9 cellular contexts compared by ENCODE assay signal in the genomic region with DNA sequence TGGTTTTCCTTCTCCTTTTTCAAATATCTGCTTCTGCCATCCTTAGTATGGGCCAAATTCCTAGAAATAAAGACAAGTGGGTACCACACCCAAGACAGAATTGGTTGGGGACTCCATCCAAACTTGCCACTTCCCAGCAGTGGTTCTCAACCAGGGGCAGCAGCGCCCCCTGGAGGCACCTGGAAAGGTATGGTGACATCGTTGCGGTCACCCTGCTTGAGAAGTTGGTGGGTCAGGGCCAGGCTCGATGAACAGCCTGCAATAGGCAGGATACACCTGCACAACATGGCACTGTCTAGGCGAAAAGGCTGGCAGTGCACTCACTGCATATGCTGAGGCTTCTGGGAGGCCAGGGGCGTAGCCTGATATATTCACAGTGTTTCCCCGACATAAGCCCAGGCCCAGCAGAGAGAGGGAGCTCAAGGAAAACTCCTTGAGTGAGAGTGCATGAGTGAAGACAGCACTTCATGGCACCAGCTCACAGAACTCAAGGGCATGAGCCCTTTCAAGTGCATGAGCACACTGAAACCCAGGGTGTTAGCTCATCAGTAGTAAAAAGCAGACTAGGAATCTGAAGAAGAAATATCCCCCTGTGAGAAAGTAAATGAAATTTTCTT. TPM values are rescaled to one million over a fixed set of nuclear protein-coding genes. Genes with fewer than 3 reads are reported as not detected.
DNase-seq lines count a peak whose midpoint lies in the region; ATAC-seq, FAIRE-seq and TF ChIP-seq lines count a peak whose summit lies in the region.
"Had no signal": no experiment of that assay in that cellular context is flagged by ENCODE, and none has a peak within 500 bp of the region (broad histone marks: within the 10 kb centered on the region; RNA-seq: fewer than 3 reads in every experiment).

No MANE protein-coding gene starts in this region.

- H3K79me1 ChIP-seq in H1 (ENCODE audit: low read depth, low read length) = no peaks in the 10 kb centered on the region

- H4K20me1 ChIP-seq in GM23338 (replicated peaks; ENCODE audit: insufficient read depth) = no peaks in the 10 kb centered on the region
- H4K20me1 ChIP-seq in H1 (replicated peaks in 1 of 2; ENCODE audit: control insufficient read depth in 1 of 2, insufficient read depth in 2 of 2, low read length in 2 of 2) = peaks cover 0 to 2% of the 10 kb centered on the region in 2 experiments

- DNase-seq in CD1c-positive myeloid dendritic cell (ENCODE audit: extremely low spot score) (peak; percentile 25), GM23338 (ENCODE audit: low spot score) (peak; percentile 91), RWPE2 (ENCODE audit: low spot score) (no peak), H1 (ENCODE audit: low read depth in 1 of 2, low spot score in 2 of 2) (peak in 1 of 2 experiments; percentile 88), NOMO-1 treated with DMSO at 0.1 percent for 48 hours (lab: John Stamatoyannopoulos, UW; ENCODE audit: unreplicated experiment) (no peak), NOMO-1 treated with dmso at 0.1 percent for 144 hours (lab: John Stamatoyannopoulos, UW; ENCODE audit: unreplicated experiment) (no peak)

- H2BK5ac ChIP-seq in H1 (ENCODE audit: low read depth, low read length) = no peak overlapping the region

- H3K27ac ChIP-seq in GM23338 (ENCODE audit: low read depth) (no peak overlapping the region), RWPE2 (ENCODE audit: poor library complexity, severe bottlenecking) (no peak overlapping the region), H1 (ENCODE audit: low read depth, low read length) (no peak overlapping the region)

- no peak for TF ChIP-seq POLR2A in H1 (IDR thresholded peaks at IDR 0.05; ENCODE audit: control extremely low read depth in 1 of 2, low read depth in 2 of 2, low read length in 2 of 2)

- H3K4me1 ChIP-seq in GM23338 (ENCODE audit: insufficient read depth) (0 out of 2 replicates have a peak, but pooled peaks cover 6% of the 10 kb centered on the region), RWPE2 (ENCODE audit: insufficient read depth, poor library complexity, severe bottlenecking) (no peaks in the 10 kb centered on the region), H1 (replicated peaks in 1 of 4; ENCODE audit: control insufficient read depth in 3 of 4, insufficient read depth in 4 of 4, low read length in 3 of 4) (no peaks in the 10 kb centered on the region)

- H3K4me3 ChIP-seq in GM23338 (no peak overlapping the region), RWPE2 (ENCODE audit: severe bottlenecking) (no peak overlapping the region), H1 (ENCODE audit: extremely low read depth in 1 of 4, insufficient read depth in 2 of 4, low read depth in 3 of 4, low read length in 4 of 4) (no peak overlapping the region)
- H3K4me3 ChIP-seq: lung had no signal

- H3K56ac ChIP-seq in H1 (replicated peaks; ENCODE audit: insufficient read length, low read depth, low read length) = no peak overlapping the region

- H3K36me3 ChIP-seq in GM23338 (ENCODE audit: insufficient read depth) (no peaks in the 10 kb centered on the region), RWPE2 (ENCODE audit: low read depth) (no peaks in the 10 kb centered on the region), H1 (ENCODE audit: control insufficient read depth in 2 of 4, insufficient read depth in 4 of 4, low read length in 3 of 4) (no peaks in the 10 kb centered on the region)

- no peak overlapping the region for H3K18ac ChIP-seq in H1 (ENCODE audit: extremely low read depth, low read length)

- H3K4me1 Mint-ChIP-seq in GM23338 = no peaks in the 10 kb centered on the region; the same call in 2 of the 3 replicates
- H3K4me1 Mint-ChIP-seq in nephron = no peaks in the 10 kb centered on the region

- POLR2A ChIA-PET in H1 (lab: Charles Lee; ENCODE audit: partially characterized antibody) = interaction anchor here (0.7 kb wide), 1 partner anchor 15 kb away, joined by 3 read pairs; no protein-coding TSS in a partner anchor

- CTCF ChIA-PET in H1 (lab: Charles Lee; ENCODE audit: partially characterized antibody) = interaction anchor here (0.6 to 5.7 kb wide), 22 partner anchors 10 to 422 kb away, joined by 3 to 84 read pairs (median 4); no protein-coding TSS in a partner anchor

- H3K4me3 Mint-ChIP-seq in GM23338 (no peak overlapping the region), nephron (no peak overlapping the region)

- no peak overlapping the region for H2AK5ac ChIP-seq in H1 (ENCODE audit: low read depth, low read length)

- H3K9ac ChIP-seq in H1 (replicated peaks in 1 of 4; ENCODE audit: extremely low read depth in 1 of 4, low read depth in 3 of 4, low read length in 3 of 4) = no peak overlapping the region

- H3K27me3 ChIP-seq in GM23338 (ENCODE audit: insufficient read depth) (no peaks in the 10 kb centered on the region), RWPE2 (ENCODE audit: insufficient read depth, poor library complexity, severe bottlenecking) (no peaks in the 10 kb centered on the region), H1 (replicated peaks in 1 of 4; ENCODE audit: control insufficient read depth in 3 of 4, extremely low read depth in 1 of 4, insufficient read depth in 3 of 4, low read length in 3 of 4) (no peaks in the 10 kb centered on the region)

- H3K14ac ChIP-seq in H1 (ENCODE audit: insufficient read length) = no peak overlapping the region

- H3K79me2 ChIP-seq in GM23338 (replicated peaks; ENCODE audit: insufficient read depth) (no peaks in the 10 kb centered on the region), H1 (ENCODE audit: control insufficient read depth in 1 of 2, insufficient read depth in 2 of 2, low read length in 2 of 2) (no peaks in the 10 kb centered on the region)

- no peak overlapping the region for H3K4ac ChIP-seq in H1 (replicated peaks; ENCODE audit: insufficient read length, low read depth, low read length)

- ATAC-seq in GM23338 (peak; percentile 99), RWPE2 (ENCODE audit: low read depth) (no peak), GM18873 (IDR thresholded peaks at IDR 0.05; ENCODE audit: low FRiP score, unreplicated experiment) (no peak)

- FAIRE-seq in H1 (lab: Jason Lieb, UNC) = no peak

- no peak overlapping the region for H2BK120ac ChIP-seq in H1 (replicated peaks; ENCODE audit: low read depth, low read length)

- H3K9me3 Mint-ChIP-seq in GM23338 (no peaks in the 10 kb centered on the region), nephron (peaks cover 3% of the 10 kb centered on the region)

- no peaks in the 10 kb centered on the region for H3F3A ChIP-seq in GM23338 (replicated peaks; ENCODE audit: low read depth)

- H2BK15ac ChIP-seq in H1 (ENCODE audit: low read length) = no peak overlapping the region

- TF ChIP-seq RAD21 in H1 (IDR thresholded peaks at IDR 0.05 in 1 of 2, conservative IDR thresholded peaks at IDR 0.05 in 1 of 2; ENCODE audit: low read depth in 2 of 2, low read length in 2 of 2) = peak; percentile 87 to 92

- no peak for TF ChIP-seq EP300 in H1 (IDR thresholded peaks at IDR 0.05; ENCODE audit: borderline replicate concordance in 1 of 2, low read depth in 2 of 2, low read length in 2 of 2)

- H3K27me3 Mint-ChIP-seq in GM23338 (ENCODE audit: insufficient read depth, low read depth, poor library complexity) (peaks cover 3% of the 10 kb centered on the region), nephron (ENCODE audit: low read depth) (no peaks in the 10 kb centered on the region)

- no peaks in the 10 kb centered on the region; the same call in 1 of the 2 replicates for H3K9me2 ChIP-seq in GM23338 (ENCODE audit: insufficient read depth)

- H3K9me3 ChIP-seq in RWPE2 (ENCODE audit: severe bottlenecking) (no peaks in the 10 kb centered on the region), H1 (ENCODE audit: insufficient read depth in 2 of 2, low read depth in 1 of 2, low read length in 1 of 2) (no peaks in the 10 kb centered on the region)

- H2AFZ ChIP-seq in GM23338 (peak overlapping the region; percentile 60; the same call in 1 of the 2 replicates), H1 (ENCODE audit: low read length) (no peak overlapping the region)

- no peak overlapping the region for H4K5ac ChIP-seq in H1 (ENCODE audit: insufficient read length, low read depth, low read length)

- no peak overlapping the region for H2BK12ac ChIP-seq in H1 (ENCODE audit: low read depth, low read length)

- no peak overlapping the region for H3K23ac ChIP-seq in H1 (ENCODE audit: insufficient read length)

- no peak overlapping the region for H3K27ac Mint-ChIP-seq in GM23338
- H3K27ac Mint-ChIP-seq in nephron = no peak overlapping the region

- no peak overlapping the region for H4K8ac ChIP-seq in H1 (ENCODE audit: extremely low read depth, insufficient read depth, low read length)

- TF ChIP-seq CTCF in GM23338 (conservative IDR thresholded peaks at IDR 0.05; ENCODE audit: low read depth in 2 of 2) (peak; percentile 95 to 96), RWPE2 (IDR thresholded peaks at IDR 0.05; ENCODE audit: poor library complexity, severe bottlenecking) (peak; percentile 21), H1 (IDR thresholded peaks at IDR 0.05; ENCODE audit: control extremely low read depth in 1 of 3, insufficient read depth in 1 of 3, low read depth in 1 of 3, low read length in 3 of 3) (peak; percentile 87 to 98 (median 90)), nephron (IDR thresholded peaks at IDR 0.05; ENCODE audit: unreplicated experiment in 3 of 3) (peak; percentile 27 to 37 (median 29))

- H2BK20ac ChIP-seq in H1 (ENCODE audit: low read length) = no peak overlapping the region

- H3K23me2 ChIP-seq in H1 (ENCODE audit: low read depth, low read length) = no peaks in the 10 kb centered on the region

- no peak overlapping the region for H4K91ac ChIP-seq in H1 (replicated peaks; ENCODE audit: insufficient read length, low read length)

- H3K4me2 ChIP-seq in GM23338 = no peak overlapping the region
- peak overlapping the region in 1 of 2 experiments; percentile 40; a peak in 2 of 4 replicates for H3K4me2 ChIP-seq in H1 (ENCODE audit: insufficient read depth in 1 of 2, low read depth in 2 of 2, low read length in 2 of 2)

- 28% methylated on average over 7 of the region's 7 CpGs; no CpG with 5 or more reads in 1 of the 2 experiments for WGBS in H1 (ENCODE audit: extremely low coverage in 1 of 2, insufficient coverage in 1 of 2, insufficient read length in 1 of 2, insufficient replicate concordance in 2 of 2, low coverage in 1 of 2, low lambda C conversion rate in 2 of 2, missing lambda C conversion rate in 1 of 2), 2 experiments

- H3K36me3 Mint-ChIP-seq in GM23338 (ENCODE audit: low read depth) (no peaks in the 10 kb centered on the region; the same call in 2 of the 3 replicates), nephron (ENCODE audit: low read depth) (no peaks in the 10 kb centered on the region)

RNA-seq across cellular contexts. Expression of a gene that starts 57.7 kb away (rescaled TPM):
- 35.7 and 63.3 TPM in 2 replicates for total RNA-seq in GM23338 (2014; rRNA removed; shearing (Covaris generic))
- 211 and 241 TPM in 2 replicates for polyA plus RNA-seq in GM23338 (2016; fragmentation: Nextera tagmentation; extraction: Ambion mirVana)
- total RNA-seq in H1 (2021; fragmentation: NEBNext Ultra II Directional; extraction: Animal tissue kit (Norgen Biotek cat#: 25700)) = 66.6 and 69.3 TPM in 2 replicates
- 98.1 and 116 TPM in 2 replicates for polyA plus RNA-seq in H1 (2011; rRNA removed)
- polyA plus RNA-seq in H1 (2011; cell fraction: cytosol; rRNA removed) = 133 TPM
- 37.5 TPM for polyA plus RNA-seq in H1 (2011; cell fraction: nucleus; rRNA removed)
- 69.3 to 107 TPM (median 98.3 TPM) in 4 replicates for polyA plus RNA-seq in H1 (2012, experiment 1 of 2)
- 191 TPM for polyA plus RNA-seq in H1 (2012, experiment 2 of 2)
- polyA plus RNA-seq in H1 (2013, experiment 1 of 2) = 121 TPM
- 125 TPM for polyA plus RNA-seq in H1 (2013, experiment 2 of 2)
- polyA minus RNA-seq in H1 (2011; rRNA and poly(A)+ RNA removed) = 14.3 and 27.9 TPM in 2 replicates
- polyA minus RNA-seq in H1 (2011; cell fraction: cytosol; rRNA and poly(A)+ RNA removed) = 23.6 TPM
- polyA minus RNA-seq in H1 (2011; cell fraction: nucleus; rRNA and poly(A)+ RNA removed) = 51.5 TPM

RNA-seq across cellular contexts. Expression of a gene that starts 58.0 kb away (rescaled TPM):
- total RNA-seq in GM23338 (2014; rRNA removed; shearing (Covaris generic)) = 43.6 and 54.9 TPM in 2 replicates
- 59.0 and 80.8 TPM in 2 replicates for polyA plus RNA-seq in GM23338 (2016; fragmentation: Nextera tagmentation; extraction: Ambion mirVana)
- 57.2 and 67.0 TPM in 2 replicates for total RNA-seq in H1 (2021; fragmentation: NEBNext Ultra II Directional; extraction: Animal tissue kit (Norgen Biotek cat#: 25700))
- polyA plus RNA-seq in H1 (2011; rRNA removed) = 28.2 and 32.8 TPM in 2 replicates
- 74.7 TPM for polyA plus RNA-seq in H1 (2011; cell fraction: cytosol; rRNA removed)
- polyA plus RNA-seq in H1 (2011; cell fraction: nucleus; rRNA removed) = 15.3 TPM
- 59.6 to 184 TPM (median 80.6 TPM) in 4 replicates for polyA plus RNA-seq in H1 (2012, experiment 1 of 2)
- 19.5 TPM for polyA plus RNA-seq in H1 (2012, experiment 2 of 2)
- 46.5 TPM for polyA plus RNA-seq in H1 (2013, experiment 1 of 2)
- polyA plus RNA-seq in H1 (2013, experiment 2 of 2) = 42.9 TPM
- 29.8 and 37.1 TPM in 2 replicates for polyA minus RNA-seq in H1 (2011; rRNA and poly(A)+ RNA removed)
- 39.6 TPM for polyA minus RNA-seq in H1 (2011; cell fraction: cytosol; rRNA and poly(A)+ RNA removed)
- 36.7 TPM for polyA minus RNA-seq in H1 (2011; cell fraction: nucleus; rRNA and poly(A)+ RNA removed)

Comparison
In these comparisons a context has a peak if more than half of its experiments do, and no peak if none do; other contexts are left out.
1. DNase-seq: peak in CD1c-positive myeloid dendritic cell (single experiment) and GM23338 (single experiment); none in RWPE2 (single experiment), NOMO-1 treated with DMSO at 0.1 percent for 48 hours (single experiment) and NOMO-1 treated with dmso at 0.1 percent for 144 hours (single experiment).
2. CTCF ChIP-seq: peak in every context shown above with its lines; median percentile 96 in GM23338; 90 in H1; 29 in nephron; 21 in RWPE2.